8 cellular contexts compared by ENCODE assay signal in the genomic region with DNA sequence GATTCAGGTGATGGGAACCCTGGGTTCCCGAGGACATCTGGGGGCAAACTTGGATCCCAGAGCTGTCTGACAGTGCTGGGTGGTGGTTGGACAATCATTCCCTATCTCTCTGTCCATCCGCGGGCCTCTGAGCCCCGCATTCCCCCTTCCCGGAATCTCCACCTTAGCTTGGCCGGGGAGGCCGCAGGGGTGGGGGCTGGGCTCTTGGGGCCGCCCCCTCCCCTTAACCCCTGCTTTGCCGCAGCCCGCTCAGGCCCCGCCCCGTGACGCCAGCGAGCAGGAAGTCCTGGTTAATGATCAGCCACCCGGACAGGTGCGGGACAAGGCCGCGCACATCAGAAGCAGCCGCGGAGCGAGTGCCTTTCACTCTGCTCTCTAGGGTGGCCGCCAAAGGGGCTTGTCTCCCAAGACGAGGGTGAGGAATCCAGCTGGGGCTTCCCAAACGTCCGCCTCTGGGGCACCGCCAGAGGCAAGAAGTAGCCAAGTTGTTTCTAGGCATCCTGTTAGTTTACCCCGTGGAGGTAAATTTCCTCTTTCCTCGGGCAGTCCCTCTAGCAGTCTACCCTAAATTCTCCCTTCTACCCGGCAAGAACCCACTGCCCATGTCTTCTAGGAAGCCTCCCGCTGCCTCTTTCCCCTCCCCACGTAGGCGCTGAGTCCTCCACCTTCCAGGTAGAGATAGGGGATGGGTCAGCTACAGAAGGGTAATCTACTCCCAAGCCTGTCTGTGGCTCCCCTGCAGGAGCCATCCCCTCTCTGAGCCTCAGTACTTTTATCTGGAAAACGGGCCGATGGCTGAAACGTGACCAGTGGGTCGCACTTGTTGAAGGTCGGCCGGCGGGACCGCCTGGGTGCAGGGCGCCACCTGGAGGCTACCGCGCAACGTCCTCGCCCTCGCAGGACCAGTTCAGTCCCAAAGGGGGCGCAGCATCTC. TPM values are rescaled to one million over a fixed set of nuclear protein-coding genes. Genes with fewer than 3 reads are reported as not detected.
DNase-seq lines count a peak whose midpoint lies in the region; ATAC-seq and TF ChIP-seq lines count a peak whose summit lies in the region.

No MANE protein-coding gene starts in this region.

- DNase-seq in Jurkat, Clone E6-1 (ENCODE audit: low read depth, low spot score): peak; percentile 72
- peak; percentile 79 for DNase-seq in SK-MEL-5 (ENCODE audit: low read depth, low spot score)
- peak; percentile 87 for DNase-seq in activated naive CD4-positive, alpha-beta T cell treated with Interleukin-2 at 50 U/mL for 16 hours
- DNase-seq in globus pallidus (ENCODE audit: low spot score): peak; percentile 32
- DNase-seq in omental fat pad (ENCODE audit: low spot score): peak; percentile 69
- peak; percentile 49 for DNase-seq in superior temporal gyrus (ENCODE audit: extremely low spot score)

- H3K4me3 ChIP-seq in Jurkat, Clone E6-1 (ENCODE audit: low read length): no peak overlapping the region; the same call in 1 of the 2 replicates

- ATAC-seq in omental fat pad (ENCODE audit: low FRiP score): peak; percentile 40
- no peak for ATAC-seq in HG03039 (IDR thresholded peaks at IDR 0.05; ENCODE audit: unreplicated experiment)

- in situ Hi-C loops in SK-MEL-5 (cut with HindIII; ENCODE audit: low pct_unique_long_range_greater_than_20kb, low sequenced_read_pairs): no loop called here

- TF ChIP-seq POLR2A in GM10847 (IDR thresholded peaks at IDR 0.05; ENCODE audit: extremely low read depth, insufficient read length): peak; percentile 78

- TF ChIP-seq CTCF in omental fat pad (IDR thresholded peaks at IDR 0.05): peak in 1 of 3 donors; percentile 80

RNA-seq across cellular contexts. Expression of gene IRF2BP1, which starts 3.0 kb away (rescaled TPM):
- polyA plus RNA-seq in Jurkat, Clone E6-1 (2012; ENCODE audit: insufficient read depth, insufficient read length): 23.2 TPM
- total RNA-seq in SK-MEL-5 (2014; rRNA removed; shearing (Covaris generic)): 20.6 and 22.9 TPM in 2 replicates
- 34.2 and 43.6 TPM in 2 replicates for polyA plus RNA-seq in SK-MEL-5 (2015; cell fraction: cytosol; rRNA removed)
- 8.4 and 9.0 TPM in 2 replicates for polyA plus RNA-seq in SK-MEL-5 (2015; cell fraction: nucleus; rRNA removed)
- total RNA-seq in omental fat pad: 10 to 100 TPM; 10.6 to 14.2 (median 11.2) TPM

RNA-seq across cellular contexts. Expression of gene FOXA3, which starts 18.8 kb away (rescaled TPM):
- polyA plus RNA-seq in Jurkat, Clone E6-1 (2012; ENCODE audit: insufficient read depth, insufficient read length): 1.5 TPM
- 0.08 TPM in 1 of 2 replicates, not detected in the other for total RNA-seq in SK-MEL-5 (2014; rRNA removed; shearing (Covaris generic))
- polyA plus RNA-seq in SK-MEL-5 (2015; cell fraction: cytosol; rRNA removed): not detected in 2 replicates
- polyA plus RNA-seq in SK-MEL-5 (2015; cell fraction: nucleus; rRNA removed): not detected in 2 replicates
- under 1 TPM in 2 of 4 donors, not detected in 2; 0.38 to 0.79 TPM for total RNA-seq in omental fat pad

RNA-seq across cellular contexts. Expression of gene MYPOP, which starts 19.5 kb away (rescaled TPM):
- 18.3 TPM for polyA plus RNA-seq in Jurkat, Clone E6-1 (2012; ENCODE audit: insufficient read depth, insufficient read length)
- total RNA-seq in SK-MEL-5 (2014; rRNA removed; shearing (Covaris generic)): 2.2 and 2.4 TPM in 2 replicates
- polyA plus RNA-seq in SK-MEL-5 (2015; cell fraction: cytosol; rRNA removed): 10.7 and 12.3 TPM in 2 replicates
- polyA plus RNA-seq in SK-MEL-5 (2015; cell fraction: nucleus; rRNA removed): 8.4 and 9.9 TPM in 2 replicates
- total RNA-seq in omental fat pad: 1 to 10 TPM; 1.3 to 6.8 (median 2.6) TPM

RNA-seq across cellular contexts. Expression of gene SYMPK, which starts 20.0 kb away (rescaled TPM):
- polyA plus RNA-seq in Jurkat, Clone E6-1 (2012; ENCODE audit: insufficient read depth, insufficient read length): 133 TPM
- 28.1 and 33.4 TPM in 2 replicates for total RNA-seq in SK-MEL-5 (2014; rRNA removed; shearing (Covaris generic))
- 59.5 and 59.9 TPM in 2 replicates for polyA plus RNA-seq in SK-MEL-5 (2015; cell fraction: cytosol; rRNA removed)
- polyA plus RNA-seq in SK-MEL-5 (2015; cell fraction: nucleus; rRNA removed): 117 and 176 TPM in 2 replicates
- total RNA-seq in omental fat pad: 10 to 100 TPM; 17.3 to 35.2 (median 27.1) TPM

RNA-seq across cellular contexts. Expression of gene NANOS2, which starts 31.7 kb away (rescaled TPM):
- polyA plus RNA-seq in Jurkat, Clone E6-1 (2012; ENCODE audit: insufficient read depth, insufficient read length): not detected
- not detected in 2 replicates for total RNA-seq in SK-MEL-5 (2014; rRNA removed; shearing (Covaris generic))
- polyA plus RNA-seq in SK-MEL-5 (2015; cell fraction: cytosol; rRNA removed): not detected in 2 replicates
- polyA plus RNA-seq in SK-MEL-5 (2015; cell fraction: nucleus; rRNA removed): not detected in 2 replicates
- not detected for total RNA-seq in omental fat pad

Comparison
In these comparisons a context has a peak if more than half of its experiments do, and no peak if none do; other contexts are left out.
1. DNase-seq: peak in every context shown above with its lines; median percentile 87 in activated naive CD4-positive, alpha-beta T cell treated with Interleukin-2 at 50 U/mL for 16 hours; 79 in SK-MEL-5; 72 in Jurkat, Clone E6-1; 69 in omental fat pad; 49 in superior temporal gyrus; 32 in globus pallidus.